8 cellular contexts compared by ENCODE assay signal in the genomic region with DNA sequence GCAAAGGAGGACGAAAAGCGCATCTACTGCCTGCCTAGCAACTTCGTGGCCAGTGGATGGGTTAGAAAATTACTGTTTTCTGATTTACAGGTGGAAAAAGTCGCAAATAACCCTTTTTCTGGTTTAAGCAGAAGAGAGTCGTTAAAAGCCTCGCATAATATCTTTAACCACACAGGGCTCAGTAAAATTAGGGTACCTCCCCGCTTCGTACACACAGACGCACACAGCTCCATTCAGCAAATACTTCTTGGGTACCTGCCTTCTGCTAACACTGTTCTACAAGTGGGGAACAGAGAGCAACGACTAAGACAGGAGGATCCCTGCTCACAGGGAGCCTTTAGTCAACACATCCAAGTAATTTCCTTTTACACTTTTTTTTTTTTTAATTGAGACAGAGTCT. TPM values are rescaled to one million over a fixed set of nuclear protein-coding genes. Genes with fewer than 3 reads are reported as not detected.
DNase-seq lines count a peak whose midpoint lies in the region; ATAC-seq and TF ChIP-seq lines count a peak whose summit lies in the region.

No MANE protein-coding gene starts in this region.

- DNase-seq in GM23338 (ENCODE audit: low spot score) (peak; percentile 34), SJSA1 (ENCODE audit: low read depth in 1 of 2, low spot score in 2 of 2) (no peak), epithelial cell of proximal tubule (ENCODE audit: low read depth) (no peak), progenitor cell of endocrine pancreas (ENCODE audit: low spot score, unreplicated experiment) (no peak), A172 (ENCODE audit: low spot score) (no peak), sciatic nerve (ENCODE audit: low spot score) (no peak)

- peaks cover 9% of the 10 kb centered on the region for H3K27me3 ChIP-seq in GM23338 (ENCODE audit: insufficient read depth)
- H3K27me3 ChIP-seq in SJSA1 (replicated peaks), result no peaks in the 10 kb centered on the region

- peaks cover 2% of the 10 kb centered on the region; the same call in 1 of the 2 replicates for H3K36me3 ChIP-seq in ES-I3 (ENCODE audit: insufficient read depth, low read length)
- H3K36me3 ChIP-seq in GM23338 (ENCODE audit: insufficient read depth), result 0 out of 2 replicates have a peak, but pooled peaks cover 5% of the 10 kb centered on the region
- no peaks in the 10 kb centered on the region for H3K36me3 ChIP-seq in SJSA1

- TF ChIP-seq CTCF in GM23338 (conservative IDR thresholded peaks at IDR 0.05; ENCODE audit: low read depth in 2 of 2) (no peak), epithelial cell of proximal tubule (conservative IDR thresholded peaks at IDR 0.05; ENCODE audit: low read depth, low read length) (no peak), progenitor cell of endocrine pancreas (IDR thresholded peaks at IDR 0.05; ENCODE audit: unreplicated experiment) (no peak)

- H3K4me3 ChIP-seq in GM23338 (peak overlapping the region; percentile 97), SJSA1 (peak overlapping the region; percentile 58), epithelial cell of proximal tubule (ENCODE audit: low read depth, low read length) (peak overlapping the region; percentile 96)

- H3K9ac ChIP-seq in ES-I3 (ENCODE audit: low read depth, low read length), result peak overlapping the region; percentile 82; the same call in 1 of the 2 replicates

- H3K27ac Mint-ChIP-seq in GM23338 (peak overlapping the region; percentile 89), progenitor cell of endocrine pancreas (peak overlapping the region; percentile 78)

- H3K36me3 Mint-ChIP-seq in GM23338 (ENCODE audit: low read depth), result peaks cover 7% of the 10 kb centered on the region
- H3K36me3 Mint-ChIP-seq in progenitor cell of endocrine pancreas (ENCODE audit: insufficient read depth), result peaks cover 3% of the 10 kb centered on the region

- peak overlapping the region; percentile 97 for H2AFZ ChIP-seq in GM23338

- 0 out of 2 replicates have a peak, but pooled peaks cover 4% of the 10 kb centered on the region for H3K79me2 ChIP-seq in GM23338 (replicated peaks; ENCODE audit: insufficient read depth)

- H3K4me1 ChIP-seq in ES-I3 (ENCODE audit: insufficient read depth, low read length), result no peaks in the 10 kb centered on the region; the same call in 1 of the 2 replicates
- peaks cover 14% of the 10 kb centered on the region for H3K4me1 ChIP-seq in GM23338 (ENCODE audit: insufficient read depth)
- peaks cover 12% of the 10 kb centered on the region for H3K4me1 ChIP-seq in SJSA1 (replicated peaks)

- H3F3A ChIP-seq in GM23338 (replicated peaks; ENCODE audit: low read depth), result peaks cover 19% of the 10 kb centered on the region

- H3K9me3 Mint-ChIP-seq in GM23338 (no peaks in the 10 kb centered on the region), progenitor cell of endocrine pancreas (ENCODE audit: low read depth) (no peaks in the 10 kb centered on the region)

- H3K27ac ChIP-seq in GM23338 (ENCODE audit: low read depth), result peak overlapping the region; percentile 55; the same call in 1 of the 2 replicates
- H3K27ac ChIP-seq in SJSA1, result no peak overlapping the region

- no peaks in the 10 kb centered on the region; the same call in 1 of the 2 replicates for H3K9me2 ChIP-seq in GM23338 (ENCODE audit: insufficient read depth)

- H3K9me3 ChIP-seq in ES-I3 (ENCODE audit: control insufficient read depth, insufficient read depth, low read length) (no peaks in the 10 kb centered on the region), SJSA1 (replicated peaks) (no peaks in the 10 kb centered on the region)

- peaks cover 2% of the 10 kb centered on the region for H3K27me3 Mint-ChIP-seq in GM23338 (ENCODE audit: insufficient read depth, low read depth, poor library complexity)
- H3K27me3 Mint-ChIP-seq in progenitor cell of endocrine pancreas, result peaks cover 12% of the 10 kb centered on the region

- peak; percentile 13 for ATAC-seq in GM23338
- no peak for ATAC-seq in HG02798 (IDR thresholded peaks at IDR 0.05; ENCODE audit: poor library complexity, unreplicated experiment)
- no peak for ATAC-seq in sciatic nerve

- H4K20me1 ChIP-seq in GM23338 (replicated peaks; ENCODE audit: insufficient read depth), result no peaks in the 10 kb centered on the region

- H3K4me2 ChIP-seq in GM23338, result peak overlapping the region; percentile 90

- peak overlapping the region; percentile 96 for H3K4me3 Mint-ChIP-seq in GM23338
- H3K4me3 Mint-ChIP-seq in progenitor cell of endocrine pancreas (ENCODE audit: low read depth), result peak overlapping the region; percentile 87

- intact Hi-C loops in sciatic nerve (cut with DNase I), result no loop called here

- peaks cover 16% of the 10 kb centered on the region; the same call in 2 of the 3 replicates for H3K4me1 Mint-ChIP-seq in GM23338
- peaks cover 5% of the 10 kb centered on the region for H3K4me1 Mint-ChIP-seq in progenitor cell of endocrine pancreas (ENCODE audit: low read depth)

TF ChIP-seq in GM23338, 12 proteins besides CTCF, POLR2A, EP300 and RAD21:
- TF ChIP-seq ZNF331 (CRISPR knock-in tag; IDR thresholded peaks at IDR 0.05; ENCODE audit: low read depth) (no peak), NANOG (IDR thresholded peaks at IDR 0.05; ENCODE audit: borderline replicate concordance) (no peak), POLR2AphosphoS5 (IDR thresholded peaks at IDR 0.05; ENCODE audit: low read depth) (no peak), ZNF114 (CRISPR knock-in tag; IDR thresholded peaks at IDR 0.05) (no peak), STAT1 (IDR thresholded peaks at IDR 0.05; ENCODE audit: unreplicated experiment) (no peak), JUNB (IDR thresholded peaks at IDR 0.05; ENCODE audit: unreplicated experiment) (no peak), CREB1 (CRISPR knock-in tag; IDR thresholded peaks at IDR 0.05; ENCODE audit: low read depth) (no peak)
- TF ChIP-seq, protein P1, sequence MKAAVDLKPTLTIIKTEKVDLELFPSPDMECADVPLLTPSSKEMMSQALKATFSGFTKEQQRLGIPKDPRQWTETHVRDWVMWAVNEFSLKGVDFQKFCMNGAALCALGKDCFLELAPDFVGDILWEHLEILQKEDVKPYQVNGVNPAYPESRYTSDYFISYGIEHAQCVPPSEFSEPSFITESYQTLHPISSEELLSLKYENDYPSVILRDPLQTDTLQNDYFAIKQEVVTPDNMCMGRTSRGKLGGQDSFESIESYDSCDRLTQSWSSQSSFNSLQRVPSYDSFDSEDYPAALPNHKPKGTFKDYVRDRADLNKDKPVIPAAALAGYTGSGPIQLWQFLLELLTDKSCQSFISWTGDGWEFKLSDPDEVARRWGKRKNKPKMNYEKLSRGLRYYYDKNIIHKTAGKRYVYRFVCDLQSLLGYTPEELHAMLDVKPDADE (IDR thresholded peaks at IDR 0.05), result no peak

RNA-seq across cellular contexts. Expression of a gene that starts 0.7 kb away (rescaled TPM):
- 34.6 and 42.1 TPM in 2 replicates for total RNA-seq in GM23338 (2014; rRNA removed; shearing (Covaris generic))
- 19.7 and 24.1 TPM in 2 replicates for polyA plus RNA-seq in GM23338 (2016; fragmentation: Nextera tagmentation; extraction: Ambion mirVana)
- total RNA-seq in SJSA1 (2014; rRNA removed; shearing (Covaris generic)), result 6.9 and 14.5 TPM in 2 replicates
- 7.8 and 15.2 TPM in 2 replicates for total RNA-seq in epithelial cell of proximal tubule
- total RNA-seq in progenitor cell of endocrine pancreas, result 22.6 and 24.2 TPM in 2 replicates
- 19.5 and 20.0 TPM in 2 replicates for total RNA-seq in A172 (2014; rRNA removed; shearing (Covaris generic))
- 19.5 TPM for total RNA-seq in sciatic nerve

RNA-seq across cellular contexts. Expression of a gene that starts 45.8 kb away (rescaled TPM):
- total RNA-seq in GM23338 (2014; rRNA removed; shearing (Covaris generic)), result 41.3 and 49.0 TPM in 2 replicates
- polyA plus RNA-seq in GM23338 (2016; fragmentation: Nextera tagmentation; extraction: Ambion mirVana), result 13.8 and 14.3 TPM in 2 replicates
- 0.13 TPM in 1 of 2 replicates, not detected in the other for total RNA-seq in SJSA1 (2014; rRNA removed; shearing (Covaris generic))
- total RNA-seq in epithelial cell of proximal tubule, result not detected in 2 replicates
- not detected in 2 replicates for total RNA-seq in progenitor cell of endocrine pancreas
- 0.17 TPM in 1 of 2 replicates, not detected in the other for total RNA-seq in A172 (2014; rRNA removed; shearing (Covaris generic))
- 49.9 TPM for total RNA-seq in sciatic nerve

Comparison
In these comparisons a context has a peak if more than half of its experiments do, and no peak if none do; other contexts are left out.
1. RNA of a gene that starts 45.8 kb away (total RNA-seq): 49.9 TPM in sciatic nerve (single experiment) and 41.3 to 49.0 TPM in GM23338; 0.13 TPM in SJSA1, not detected in progenitor cell of endocrine pancreas, not detected in epithelial cell of proximal tubule and 0.17 TPM in A172; every median in the first group is over 10 times any median in the second.
2. Peak in every context shown above with its lines, with median percentiles within 50 percentile points of each other: H3K4me3 ChIP-seq.